In genomic region chrX:134520860-134521390, GRCh38 we compare ENCODE assay signal across 8 cellular contexts.
A peak's percentile ranks its signal among the peaks of the same experiment; 100 is the strongest.
DNase-seq lines count a peak whose midpoint lies in the region; ATAC-seq and TF ChIP-seq lines count a peak whose summit lies in the region.

No MANE protein-coding gene starts in this region.

- intact Hi-C loops in colonic mucosa (cut with DNase I) = loop anchor here (10.0 kb wide), 1 partner anchor 244 kb away; no protein-coding TSS in a partner anchor

- H3K27me3 ChIP-seq in colonic mucosa = no peaks in the 10 kb centered on the region

- H3K27ac ChIP-seq in colonic mucosa = no peak overlapping the region

- DNase-seq in NCI-H1417 (lab: John Stamatoyannopoulos, UW) = peak; percentile 10 to 78 (median 25)
- no peak for DNase-seq in NCI-H1417 treated with DMSO at 0.1 percent for 48 hours (lab: John Stamatoyannopoulos, UW)
- peak; percentile 63 for DNase-seq in NCI-H82 treated with DMSO at 0.1 percent for 48 hours (lab: John Stamatoyannopoulos, UW; ENCODE audit: unreplicated experiment)
- peak; percentile 27 for DNase-seq in colonic mucosa
- DNase-seq in midbrain (lab: John Stamatoyannopoulos, UW) = peak; percentile 2
- DNase-seq in stimulated activated CD8-positive, alpha-beta memory T cell treated with anti-CD3 and anti-CD28 coated beads, Interleukin-4, amount 100 ng/mL, for 48 hours = no peak
- no peak for DNase-seq in activated CD4-positive, alpha-beta T cell treated with anti-CD3 and anti-CD28 coated beads for 4 hours

- H3K36me3 ChIP-seq in colonic mucosa = no peaks in the 10 kb centered on the region

- no peak overlapping the region for H3K9ac ChIP-seq in colonic mucosa (ENCODE audit: low read depth in 2 of 2, low read length in 2 of 2)

- H3K9me3 ChIP-seq in colonic mucosa = no peaks in the 10 kb centered on the region

- peak; percentile 31 for TF ChIP-seq CTCF in colonic mucosa (IDR thresholded peaks at IDR 0.05)

- H3K4me3 ChIP-seq in colonic mucosa = no peak overlapping the region

- H3K4me1 ChIP-seq in colonic mucosa = no peaks in the 10 kb centered on the region

- ATAC-seq in HG02938 (IDR thresholded peaks at IDR 0.05; ENCODE audit: unreplicated experiment) = peak; percentile 62

Comparison
In these comparisons a context has a peak if more than half of its experiments do, and no peak if none do; other contexts are left out.
1. DNase-seq: peak in NCI-H1417 (3 of 3), NCI-H82 treated with DMSO at 0.1 percent for 48 hours (single experiment), colonic mucosa (single experiment) and midbrain (single experiment); none in NCI-H1417 treated with DMSO at 0.1 percent for 48 hours (single experiment), stimulated activated CD8-positive, alpha-beta memory T cell treated with anti-CD3 and anti-CD28 coated beads, Interleukin-4, amount 100 ng/mL, for 48 hours (single experiment) and activated CD4-positive, alpha-beta T cell treated with anti-CD3 and anti-CD28 coated beads for 4 hours (0 of 2).